Comparison of ENCODE assay signal across 1 cellular context in the genomic region with DNA sequence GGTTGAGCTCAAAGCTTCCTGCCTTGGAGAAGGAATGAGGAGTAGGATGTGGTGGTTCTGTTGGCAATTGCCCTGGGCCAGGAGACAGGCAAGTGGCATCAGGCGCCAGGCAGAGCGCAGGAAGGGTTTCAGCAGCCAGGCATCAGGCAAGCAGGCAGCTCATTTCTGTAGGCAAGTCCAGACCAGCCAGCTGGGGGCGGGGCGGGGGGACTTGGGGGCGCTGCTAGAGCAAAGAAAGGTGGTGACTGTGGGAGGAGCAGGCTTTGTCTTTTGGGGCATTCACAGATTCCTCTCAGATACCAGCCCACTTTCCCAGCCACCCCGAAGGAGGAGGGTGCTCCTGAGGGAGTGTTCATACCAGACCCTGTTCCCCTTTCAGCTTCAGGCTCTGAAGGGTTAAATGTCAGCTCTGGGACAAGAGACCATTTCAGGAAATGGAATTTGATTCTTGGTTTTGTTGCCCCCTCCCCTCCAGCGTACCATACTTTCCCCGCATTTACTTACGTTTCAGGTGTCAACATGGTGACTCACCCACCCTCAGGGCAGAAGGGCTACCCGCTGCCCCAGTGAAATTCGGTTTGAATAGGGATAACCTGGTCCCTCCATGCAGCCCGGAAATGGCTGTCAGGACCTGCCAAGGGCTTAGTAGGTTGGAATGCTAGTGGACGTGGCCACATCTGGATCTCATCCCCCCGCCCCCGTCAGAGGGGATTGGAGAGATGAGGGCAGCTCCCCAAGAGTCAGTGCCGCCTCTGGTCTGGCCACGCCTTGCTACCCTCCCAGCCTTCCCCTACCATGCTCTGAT.
A peak's percentile ranks its signal among the peaks of the same experiment; 100 is the strongest.
TF ChIP-seq lines count a peak whose summit lies in the region.

No MANE protein-coding gene starts in this region.

TF ChIP-seq in HEK293, 187 proteins besides CTCF, POLR2A, EP300 and RAD21 (continued from another document and continues in another):
- TF ChIP-seq ZNF639 (tag by site-specific recombination; IDR thresholded peaks at IDR 0.05): peak; percentile 70; the same call in 1 of the 2 replicates
- TF ChIP-seq ZNF292 (tag by site-specific recombination; IDR thresholded peaks at IDR 0.05; ENCODE audit: borderline replicate concordance, low read depth): no peak
- no peak for TF ChIP-seq ZNF23 (tag by site-specific recombination; IDR thresholded peaks at IDR 0.05; ENCODE audit: borderline replicate concordance)
- TF ChIP-seq REST (tag by site-specific recombination; IDR thresholded peaks at IDR 0.05): no peak
- peak; percentile 74 for TF ChIP-seq ZNF629 (tag by site-specific recombination; IDR thresholded peaks at IDR 0.05)
- no peak for TF ChIP-seq SETDB1 (IDR thresholded peaks at IDR 0.05; ENCODE audit: insufficient read length, low read length)
- TF ChIP-seq ZNF548 (tag by site-specific recombination; IDR thresholded peaks at IDR 0.05): no peak
- TF ChIP-seq, protein P1, sequence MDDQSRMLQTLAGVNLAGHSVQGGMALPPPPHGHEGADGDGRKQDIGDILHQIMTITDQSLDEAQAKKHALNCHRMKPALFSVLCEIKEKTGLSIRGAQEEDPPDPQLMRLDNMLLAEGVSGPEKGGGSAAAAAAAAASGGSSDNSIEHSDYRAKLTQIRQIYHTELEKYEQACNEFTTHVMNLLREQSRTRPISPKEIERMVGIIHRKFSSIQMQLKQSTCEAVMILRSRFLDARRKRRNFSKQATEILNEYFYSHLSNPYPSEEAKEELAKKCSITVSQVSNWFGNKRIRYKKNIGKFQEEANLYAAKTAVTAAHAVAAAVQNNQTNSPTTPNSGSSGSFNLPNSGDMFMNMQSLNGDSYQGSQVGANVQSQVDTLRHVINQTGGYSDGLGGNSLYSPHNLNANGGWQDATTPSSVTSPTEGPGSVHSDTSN (CRISPR knock-in tag; IDR thresholded peaks at IDR 0.05): no peak
- TF ChIP-seq ZNF146 (tag by site-specific recombination; IDR thresholded peaks at IDR 0.05): no peak
- no peak for TF ChIP-seq ZNF785 (tag by site-specific recombination; IDR thresholded peaks at IDR 0.05)
- TF ChIP-seq ZNF777 (tag by site-specific recombination; IDR thresholded peaks at IDR 0.05; ENCODE audit: borderline replicate concordance): no peak
- TF ChIP-seq ZNF37A (tag by site-specific recombination; IDR thresholded peaks at IDR 0.05): no peak
- 0 out of 2 replicates have a peak, but pooled peaks have one; percentile 24 for TF ChIP-seq EGR2 (tag by site-specific recombination; IDR thresholded peaks at IDR 0.05; ENCODE audit: low read depth)
- TF ChIP-seq, protein P2, sequence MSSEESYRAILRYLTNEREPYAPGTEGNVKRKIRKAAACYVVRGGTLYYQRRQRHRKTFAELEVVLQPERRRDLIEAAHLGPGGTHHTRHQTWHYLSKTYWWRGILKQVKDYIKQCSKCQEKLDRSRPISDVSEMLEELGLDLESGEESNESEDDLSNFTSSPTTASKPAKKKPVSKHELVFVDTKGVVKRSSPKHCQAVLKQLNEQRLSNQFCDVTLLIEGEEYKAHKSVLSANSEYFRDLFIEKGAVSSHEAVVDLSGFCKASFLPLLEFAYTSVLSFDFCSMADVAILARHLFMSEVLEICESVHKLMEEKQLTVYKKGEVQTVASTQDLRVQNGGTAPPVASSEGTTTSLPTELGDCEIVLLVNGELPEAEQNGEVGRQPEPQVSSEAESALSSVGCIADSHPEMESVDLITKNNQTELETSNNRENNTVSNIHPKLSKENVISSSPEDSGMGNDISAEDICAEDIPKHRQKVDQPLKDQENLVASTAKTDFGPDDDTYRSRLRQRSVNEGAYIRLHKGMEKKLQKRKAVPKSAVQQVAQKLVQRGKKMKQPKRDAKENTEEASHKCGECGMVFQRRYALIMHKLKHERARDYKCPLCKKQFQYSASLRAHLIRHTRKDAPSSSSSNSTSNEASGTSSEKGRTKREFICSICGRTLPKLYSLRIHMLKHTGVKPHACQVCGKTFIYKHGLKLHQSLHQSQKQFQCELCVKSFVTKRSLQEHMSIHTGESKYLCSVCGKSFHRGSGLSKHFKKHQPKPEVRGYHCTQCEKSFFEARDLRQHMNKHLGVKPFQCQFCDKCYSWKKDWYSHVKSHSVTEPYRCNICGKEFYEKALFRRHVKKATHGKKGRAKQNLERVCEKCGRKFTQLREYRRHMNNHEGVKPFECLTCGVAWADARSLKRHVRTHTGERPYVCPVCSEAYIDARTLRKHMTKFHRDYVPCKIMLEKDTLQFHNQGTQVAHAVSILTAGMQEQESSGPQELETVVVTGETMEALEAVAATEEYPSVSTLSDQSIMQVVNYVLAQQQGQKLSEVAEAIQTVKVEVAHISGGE (tag by site-specific recombination; conservative IDR thresholded peaks at IDR 0.05; ENCODE audit: low read depth): no peak
- TF ChIP-seq, protein P3, sequence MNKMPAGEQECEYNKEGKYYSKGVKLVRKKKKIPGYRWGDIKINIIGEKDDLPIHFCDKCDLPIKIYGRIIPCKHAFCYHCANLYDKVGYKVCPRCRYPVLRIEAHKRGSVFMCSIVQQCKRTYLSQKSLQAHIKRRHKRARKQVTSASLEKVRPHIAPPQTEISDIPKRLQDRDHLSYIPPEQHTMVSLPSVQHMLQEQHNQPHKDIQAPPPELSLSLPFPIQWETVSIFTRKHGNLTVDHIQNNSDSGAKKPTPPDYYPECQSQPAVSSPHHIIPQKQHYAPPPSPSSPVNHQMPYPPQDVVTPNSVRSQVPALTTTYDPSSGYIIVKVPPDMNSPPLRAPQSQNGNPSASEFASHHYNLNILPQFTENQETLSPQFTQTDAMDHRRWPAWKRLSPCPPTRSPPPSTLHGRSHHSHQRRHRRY (tag by site-specific recombination; IDR thresholded peaks at IDR 0.05): no peak
- peak; percentile 20; the same call in 1 of the 2 replicates for TF ChIP-seq KLF1 (tag by site-specific recombination; IDR thresholded peaks at IDR 0.05)
- no peak for TF ChIP-seq ZNF529 (tag by site-specific recombination; IDR thresholded peaks at IDR 0.05; ENCODE audit: insufficient replicate concordance)
- TF ChIP-seq ZBTB6 (tag by site-specific recombination; IDR thresholded peaks at IDR 0.05): no peak
- no peak for TF ChIP-seq ZSCAN23 (tag by site-specific recombination; IDR thresholded peaks at IDR 0.05)
- peak; percentile 41; the same call in 1 of the 2 replicates for TF ChIP-seq BCL11A (tag by site-specific recombination; IDR thresholded peaks at IDR 0.05; ENCODE audit: low read depth)
- no peak for TF ChIP-seq ZNF223 (tag by site-specific recombination; IDR thresholded peaks at IDR 0.05)
- no peak for TF ChIP-seq ZNF114 (tag by site-specific recombination; IDR thresholded peaks at IDR 0.05)
- TF ChIP-seq ZNF501 (tag by site-specific recombination; IDR thresholded peaks at IDR 0.05): peak; percentile 50; the same call in 1 of the 2 replicates
- TF ChIP-seq WT1 (tag by site-specific recombination; IDR thresholded peaks at IDR 0.05): peak; percentile 58
- no peak for TF ChIP-seq ZNF658 (tag by site-specific recombination; IDR thresholded peaks at IDR 0.05)
- TF ChIP-seq ZNF549 (tag by site-specific recombination; IDR thresholded peaks at IDR 0.05): no peak
- TF ChIP-seq ZSCAN30 (tag by site-specific recombination; IDR thresholded peaks at IDR 0.05): no peak
- no peak for TF ChIP-seq ZBTB1 (tag by site-specific recombination; IDR thresholded peaks at IDR 0.05)
- TF ChIP-seq ELK4 (IDR thresholded peaks at IDR 0.05; ENCODE audit: borderline replicate concordance, low read depth, low read length): no peak
- TF ChIP-seq ZNF514 (tag by site-specific recombination; IDR thresholded peaks at IDR 0.05): no peak
- TF ChIP-seq ZNF335 (tag by site-specific recombination; conservative IDR thresholded peaks at IDR 0.05): peak; percentile 65
- no peak for TF ChIP-seq ZNF621 (tag by site-specific recombination; IDR thresholded peaks at IDR 0.05)
- no peak for TF ChIP-seq HOXA7 (CRISPR knock-in tag; IDR thresholded peaks at IDR 0.05; ENCODE audit: borderline replicate concordance)
- TF ChIP-seq ZNF707 (tag by site-specific recombination; IDR thresholded peaks at IDR 0.05): no peak
- no peak for TF ChIP-seq ZNF555 (tag by site-specific recombination; conservative IDR thresholded peaks at IDR 0.05)
- TF ChIP-seq ZFP37 (tag by site-specific recombination; IDR thresholded peaks at IDR 0.05): 0 out of 2 replicates have a peak, but pooled peaks have one; percentile 51
- TF ChIP-seq, protein P4, sequence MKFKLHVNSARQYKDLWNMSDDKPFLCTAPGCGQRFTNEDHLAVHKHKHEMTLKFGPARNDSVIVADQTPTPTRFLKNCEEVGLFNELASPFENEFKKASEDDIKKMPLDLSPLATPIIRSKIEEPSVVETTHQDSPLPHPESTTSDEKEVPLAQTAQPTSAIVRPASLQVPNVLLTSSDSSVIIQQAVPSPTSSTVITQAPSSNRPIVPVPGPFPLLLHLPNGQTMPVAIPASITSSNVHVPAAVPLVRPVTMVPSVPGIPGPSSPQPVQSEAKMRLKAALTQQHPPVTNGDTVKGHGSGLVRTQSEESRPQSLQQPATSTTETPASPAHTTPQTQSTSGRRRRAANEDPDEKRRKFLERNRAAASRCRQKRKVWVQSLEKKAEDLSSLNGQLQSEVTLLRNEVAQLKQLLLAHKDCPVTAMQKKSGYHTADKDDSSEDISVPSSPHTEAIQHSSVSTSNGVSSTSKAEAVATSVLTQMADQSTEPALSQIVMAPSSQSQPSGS (tag by site-specific recombination; IDR thresholded peaks at IDR 0.05; ENCODE audit: low read depth): no peak
- TF ChIP-seq ZNF544 (tag by site-specific recombination; IDR thresholded peaks at IDR 0.05): no peak
- no peak for TF ChIP-seq ZNF670 (tag by site-specific recombination; IDR thresholded peaks at IDR 0.05; ENCODE audit: low read depth)
- no peak for TF ChIP-seq KLF10 (tag by site-specific recombination; IDR thresholded peaks at IDR 0.05)
- TF ChIP-seq ZNF561 (tag by site-specific recombination; IDR thresholded peaks at IDR 0.05; ENCODE audit: borderline replicate concordance): no peak
- no peak for TF ChIP-seq ZBTB7A (tag by site-specific recombination; IDR thresholded peaks at IDR 0.05; ENCODE audit: low read depth)
- TF ChIP-seq ZNF626 (tag by site-specific recombination; IDR thresholded peaks at IDR 0.05): no peak
- no peak for TF ChIP-seq ZNF121 (tag by site-specific recombination; IDR thresholded peaks at IDR 0.05)
- TF ChIP-seq GLI2 (tag by site-specific recombination; IDR thresholded peaks at IDR 0.05; ENCODE audit: borderline replicate concordance, low read depth): no peak
- no peak for TF ChIP-seq ZNF513 (tag by site-specific recombination; IDR thresholded peaks at IDR 0.05)
- no peak for TF ChIP-seq ZNF660 (tag by site-specific recombination; IDR thresholded peaks at IDR 0.05)
- no peak for TF ChIP-seq ZNF677 (tag by site-specific recombination; IDR thresholded peaks at IDR 0.05)
